Comparison of ENCODE assay signal across 28 cellular contexts in genomic region chr13:31246918-31247317, GRCh38.
"Had no signal": no experiment of that assay in that cellular context is flagged by ENCODE, and none has a peak within 500 bp of the region (broad histone marks: within the 10 kb centered on the region; RNA-seq: fewer than 3 reads in every experiment).

No MANE protein-coding gene starts in this region.

- H3K36me3 ChIP-seq: cardiac muscle cell, colonic mucosa, WERI-Rb-1 had no signal

- DNase-seq: activated B cell treated with CpG ODN at 0.5 μM for 24 hours; activated CD4-positive, alpha-beta T cell treated with anti-CD3 and anti-CD28 coated beads for 48 hours; activated CD4-positive, alpha-beta T cell treated with anti-CD3 and anti-CD28 coated beads, Interleukin-2, amount 50 U/mL, for 1 hour; activated CD4-positive, alpha-beta T cell treated with anti-CD3 and anti-CD28 coated beads, Interleukin-2, amount 50 U/mL, for 48 hours; activated CD8-positive, alpha-beta memory T cell treated with anti-CD3 and anti-CD28 coated beads for 24 hours; activated CD8-positive, alpha-beta T cell treated with anti-CD3 and anti-CD28 coated beads for 36 hours; activated effector memory CD4-positive, alpha-beta T cell treated with Interleukin-2 at 50 U/mL for 16 hours; activated gamma-delta T cell treated with Interleukin-2 at 50 U/mL for 16 hours; activated naive CD4-positive, alpha-beta T cell treated with anti-CD3 and anti-CD28 coated beads, Interleukin-2, amount 50 U/mL, for 16 hours; activated naive CD4-positive, alpha-beta T cell treated with Interleukin-2 at 50 U/mL for 16 hours; activated T-cell treated with anti-CD3 and anti-CD28 coated beads, Interleukin-2, amount 50 U/mL, for 4 hours; amygdala; aorta; body of pancreas; central memory CD4-positive, alpha-beta T cell; cerebellar nuclear complex; colonic mucosa; effector CD8-positive, alpha-beta T cell; foreskin fibroblast; head of caudate nucleus; T-helper 1 cell; T-helper 17 cell; T1000; WERI-Rb-1 had no signal

- H3K27me3 ChIP-seq: body of pancreas, cardiac muscle cell, colonic mucosa had no signal

- ATAC-seq: activated CD4-positive, CD25-positive, alpha-beta regulatory T cell treated with anti-CD3 and anti-CD28 coated beads, Interleukin-2, amount 50 U/mL, for 24 hours; activated CD8-positive, alpha-beta T cell treated with anti-CD3 and anti-CD28 coated beads for 36 hours; activated T-cell treated with anti-CD3 and anti-CD28 coated beads, Interleukin-2, amount 50 U/mL, for 4 hours; activated T-helper 17 cell treated with anti-CD3 and anti-CD28 coated beads, Interleukin-2, amount 50 U/mL, for 72 hours; body of pancreas; esophagus mucosa; T-helper 17 cell had no signal

- H3K4me1 ChIP-seq: body of pancreas, colonic mucosa had no signal

- H3K27ac ChIP-seq: body of pancreas, cardiac muscle cell, colonic mucosa, WERI-Rb-1 had no signal

- H3K9me3 ChIP-seq: body of pancreas, colonic mucosa had no signal

- H3K4me3 ChIP-seq: body of pancreas, cardiac muscle cell, colonic mucosa had no signal
